ENCODE assay signal across 27 cellular contexts in genomic region chr22:42951093-42951710, GRCh38.
DNase-seq lines count a peak whose midpoint lies in the region; ATAC-seq and TF ChIP-seq lines count a peak whose summit lies in the region.
"Had no signal": no experiment of that assay in that cellular context is flagged by ENCODE, and none has a peak within 500 bp of the region (broad histone marks: within the 10 kb centered on the region; RNA-seq: fewer than 3 reads in every experiment).

No MANE protein-coding gene starts in this region.

- peaks cover 35% of the 10 kb centered on the region for H3K79me1 ChIP-seq in mesendoderm (ENCODE audit: low read length)

- peaks cover 46% of the 10 kb centered on the region for H3K79me2 ChIP-seq in mesendoderm (ENCODE audit: control insufficient read depth, insufficient read depth, low read length)

- peak overlapping the region in 2 of 7 donors; percentile 1 for H3K27ac Mint-ChIP-seq in CD14-positive monocyte
- H3K27ac Mint-ChIP-seq: activated naive CD8-positive, alpha-beta T cell treated with anti-CD3 and anti-CD28 coated beads, Interleukin-2, amount 10 ng/mL, durations not matched to agents 7 days and 5 days; CD8-positive, alpha-beta T cell; neural progenitor cell; stimulated activated naive CD8-positive, alpha-beta T cell treated with anti-CD3 and anti-CD28 coated beads, Interleukin-15, Interleukin-2, amounts not matched to agents 100 ng/mL and 50 ng/mL, for 24 hours had no signal

- H3K18ac ChIP-seq in mesendoderm (ENCODE audit: low read length), result no peak overlapping the region

- no peak overlapping the region for H4K8ac ChIP-seq in mesendoderm (ENCODE audit: low read depth, low read length)

- H3K27ac ChIP-seq in left ventricle myocardium inferior (replicated peaks) (peak overlapping the region; percentile 50), coronary artery (peak overlapping the region in 1 of 2 donors; percentile 75), mesendoderm (ENCODE audit: low read depth, low read length) (no peak overlapping the region)
- H3K27ac ChIP-seq: RWPE1, SK-N-MC had no signal

- no peaks in the 10 kb centered on the region for H3K9me3 ChIP-seq in left ventricle myocardium inferior (replicated peaks)
- H3K9me3 ChIP-seq: HAP-1, sigmoid colon had no signal

- no peak overlapping the region for H3K4me3 ChIP-seq in left ventricle myocardium inferior
- peak overlapping the region; percentile 35 for H3K4me3 ChIP-seq in coronary artery
- H3K4me3 ChIP-seq in mesendoderm (ENCODE audit: low read length), result no peak overlapping the region
- H3K4me3 ChIP-seq: HAP-1, neural progenitor cell, sigmoid colon, SK-N-MC had no signal

- H2AK5ac ChIP-seq in mesendoderm (ENCODE audit: low read length), result no peak overlapping the region

- H3K4me1 Mint-ChIP-seq in CD14-positive monocyte, result peaks cover 28% of the 10 kb centered on the region

- H3K4me3 Mint-ChIP-seq in CD14-positive monocyte, result no peak overlapping the region
- H3K4me3 Mint-ChIP-seq: activated naive CD8-positive, alpha-beta T cell treated with anti-CD3 and anti-CD28 coated beads, Interleukin-2, amount 10 ng/mL, durations not matched to agents 7 days and 5 days; CD8-positive, alpha-beta T cell; neural progenitor cell; stimulated activated naive CD8-positive, alpha-beta T cell treated with anti-CD3 and anti-CD28 coated beads, Interleukin-15, Interleukin-2, amounts not matched to agents 100 ng/mL and 50 ng/mL, for 24 hours had no signal

- H3K36me3 ChIP-seq in left ventricle myocardium inferior (no peaks in the 10 kb centered on the region), mesendoderm (ENCODE audit: control insufficient read depth, insufficient read depth, low read length) (no peaks in the 10 kb centered on the region)
- H3K36me3 ChIP-seq: HAP-1, neural progenitor cell, sigmoid colon had no signal

- ATAC-seq in left cardiac atrium (no peak), GM21737 (IDR thresholded peaks at IDR 0.05; ENCODE audit: unreplicated experiment) (no peak)
- ATAC-seq: CD8-positive, alpha-beta T cell had no signal

- no CpG with 5 or more reads among the region's 13 CpGs for WGBS in mesendoderm (ENCODE audit: extremely low coverage, insufficient coverage, low lambda C conversion rate)

- TF ChIP-seq CTCF in left ventricle myocardium inferior (IDR thresholded peaks at IDR 0.05; ENCODE audit: borderline replicate concordance) (no peak), coronary artery (IDR thresholded peaks at IDR 0.05) (no peak), CD14-positive monocyte (IDR thresholded peaks at IDR 0.05) (no peak)

- H2BK5ac ChIP-seq in mesendoderm (ENCODE audit: low read length), result no peak overlapping the region

- intact Hi-C loops in left ventricle myocardium inferior (cut with micrococcal nuclease), result no loop called here
- intact Hi-C loops in left cardiac atrium (cut with DNase I), result no loop called here
- intact Hi-C loops in CD14-positive monocyte (cut with micrococcal nuclease), result no loop called here

- H3K27me3 ChIP-seq in left ventricle myocardium inferior (ENCODE audit: low read depth) (no peaks in the 10 kb centered on the region), mesendoderm (ENCODE audit: insufficient read depth, low read length, poor library complexity) (no peaks in the 10 kb centered on the region)
- H3K27me3 ChIP-seq: neural progenitor cell, sigmoid colon had no signal

- H3K9ac ChIP-seq in mesendoderm (ENCODE audit: low read length), result no peak overlapping the region
- H3K9ac ChIP-seq: neural progenitor cell had no signal

- no peak overlapping the region for H3K4ac ChIP-seq in mesendoderm (ENCODE audit: low read depth, low read length)

- H3K36me3 Mint-ChIP-seq in CD14-positive monocyte, result peaks cover 36 to 40% of the 10 kb centered on the region in 2 donors

- peaks cover 84% of the 10 kb centered on the region for H3K4me1 ChIP-seq in left ventricle myocardium inferior
- peaks cover 4% of the 10 kb centered on the region for H3K4me1 ChIP-seq in mesendoderm (ENCODE audit: control insufficient read depth, low read depth, low read length)

- peak overlapping the region; percentile 31 for H3K56ac ChIP-seq in mesendoderm (ENCODE audit: low read length)

- H2BK120ac ChIP-seq in mesendoderm (ENCODE audit: low read depth, low read length), result no peak overlapping the region

- no peak for DNase-seq in left ventricle myocardium inferior
- no peak for DNase-seq in left cardiac atrium
- no peak for DNase-seq in coronary artery (ENCODE audit: low spot score)
- DNase-seq in mesendoderm, result no peak
- DNase-seq in CD14-positive monocyte (ENCODE audit: low spot score), result no peak
- no peak for DNase-seq in HPDE6-E6E7 (ENCODE audit: extremely low spot score)
- no peak for DNase-seq in NCI-H187 (lab: John Stamatoyannopoulos, UW)
- DNase-seq: activated CD4-positive, alpha-beta T cell treated with anti-CD3 and anti-CD28 coated beads for 1 hour; activated effector memory CD4-positive, alpha-beta T cell treated with anti-CD3 and anti-CD28 coated beads, Interleukin-2, amount 50 U/mL, for 16 hours; activated naive CD8-positive, alpha-beta T cell treated with anti-CD3 and anti-CD28 coated beads, Interleukin-2, amount 10 ng/mL, durations not matched to agents 7 days and 5 days; activated T-cell treated with anti-CD3 and anti-CD28 coated beads for 4 hours; AML-193; CD8-positive, alpha-beta T cell; cerebellar nuclear complex; KG1; MM.1S; NCI-H1417; NCI-H446; NCI-H82; sigmoid colon; stimulated activated CD4-positive, alpha-beta T cell treated with anti-CD3 and anti-CD28 coated beads, Interleukin-15, amount 100 ng/mL, for 24 hours had no signal

- no peak overlapping the region for H2BK15ac ChIP-seq in mesendoderm (replicated peaks; ENCODE audit: low read depth)

- H3K4me2 ChIP-seq in mesendoderm (ENCODE audit: low read length), result no peak overlapping the region
- H3K4me2 ChIP-seq: neural progenitor cell had no signal

- H3K27me3 Mint-ChIP-seq in CD14-positive monocyte (ENCODE audit: low read depth in 3 of 3), result peaks cover 0 to 3% (median 2%) of the 10 kb centered on the region in 3 donors
- H3K27me3 Mint-ChIP-seq: activated naive CD8-positive, alpha-beta T cell treated with anti-CD3 and anti-CD28 coated beads, Interleukin-2, amount 10 ng/mL, durations not matched to agents 7 days and 5 days; stimulated activated naive CD8-positive, alpha-beta T cell treated with anti-CD3 and anti-CD28 coated beads, Interleukin-15, Interleukin-2, amounts not matched to agents 100 ng/mL and 50 ng/mL, for 24 hours had no signal

- H4K5ac ChIP-seq in mesendoderm (ENCODE audit: low read length), result no peak overlapping the region

- H3K9me3 Mint-ChIP-seq in CD14-positive monocyte, result no peaks in the 10 kb centered on the region
- H3K9me3 Mint-ChIP-seq: activated naive CD8-positive, alpha-beta T cell treated with anti-CD3 and anti-CD28 coated beads, Interleukin-2, amount 10 ng/mL, durations not matched to agents 7 days and 5 days; CD8-positive, alpha-beta T cell; stimulated activated naive CD8-positive, alpha-beta T cell treated with anti-CD3 and anti-CD28 coated beads, Interleukin-15, Interleukin-2, amounts not matched to agents 100 ng/mL and 50 ng/mL, for 24 hours had no signal

- H3K23ac ChIP-seq in mesendoderm (ENCODE audit: low read length), result no peak overlapping the region
